In the genomic region with DNA sequence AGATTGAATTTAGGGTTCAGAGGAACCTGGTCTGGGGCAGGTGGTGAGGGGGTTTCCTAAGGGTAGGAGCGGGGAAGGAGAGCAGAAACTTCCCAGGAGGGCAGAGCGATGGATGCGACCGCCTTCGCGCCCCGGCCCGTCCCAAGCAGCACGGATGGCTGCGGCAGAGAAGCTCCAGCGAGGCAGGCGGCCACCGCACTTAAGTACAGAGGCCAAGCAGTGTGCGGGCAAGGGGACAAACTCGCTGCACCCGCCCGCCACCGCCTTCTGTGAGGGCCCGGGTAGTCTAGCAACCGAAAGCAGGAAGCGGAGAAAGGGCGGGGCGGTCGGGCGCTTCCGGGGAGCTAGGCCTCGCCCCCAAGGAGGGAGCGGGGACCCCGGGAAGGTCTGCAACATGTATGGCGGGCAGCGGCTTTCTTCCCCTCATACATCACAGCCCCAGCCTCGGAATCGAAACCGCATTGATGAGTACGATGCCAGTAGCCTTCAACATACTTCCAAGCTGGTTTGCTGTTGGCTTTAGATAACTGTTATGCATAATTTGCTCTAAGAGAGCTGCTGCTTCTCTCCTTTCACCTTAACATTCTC, we compare ENCODE assay signal across 8 cellular contexts. TPM values are rescaled to one million over a fixed set of nuclear protein-coding genes. Genes with fewer than 3 reads are reported as not detected.
A peak's percentile ranks its signal among the peaks of the same experiment; 100 is the strongest.
DNase-seq lines count a peak whose midpoint lies in the region; ATAC-seq and TF ChIP-seq lines count a peak whose summit lies in the region.

A gene with protein sequence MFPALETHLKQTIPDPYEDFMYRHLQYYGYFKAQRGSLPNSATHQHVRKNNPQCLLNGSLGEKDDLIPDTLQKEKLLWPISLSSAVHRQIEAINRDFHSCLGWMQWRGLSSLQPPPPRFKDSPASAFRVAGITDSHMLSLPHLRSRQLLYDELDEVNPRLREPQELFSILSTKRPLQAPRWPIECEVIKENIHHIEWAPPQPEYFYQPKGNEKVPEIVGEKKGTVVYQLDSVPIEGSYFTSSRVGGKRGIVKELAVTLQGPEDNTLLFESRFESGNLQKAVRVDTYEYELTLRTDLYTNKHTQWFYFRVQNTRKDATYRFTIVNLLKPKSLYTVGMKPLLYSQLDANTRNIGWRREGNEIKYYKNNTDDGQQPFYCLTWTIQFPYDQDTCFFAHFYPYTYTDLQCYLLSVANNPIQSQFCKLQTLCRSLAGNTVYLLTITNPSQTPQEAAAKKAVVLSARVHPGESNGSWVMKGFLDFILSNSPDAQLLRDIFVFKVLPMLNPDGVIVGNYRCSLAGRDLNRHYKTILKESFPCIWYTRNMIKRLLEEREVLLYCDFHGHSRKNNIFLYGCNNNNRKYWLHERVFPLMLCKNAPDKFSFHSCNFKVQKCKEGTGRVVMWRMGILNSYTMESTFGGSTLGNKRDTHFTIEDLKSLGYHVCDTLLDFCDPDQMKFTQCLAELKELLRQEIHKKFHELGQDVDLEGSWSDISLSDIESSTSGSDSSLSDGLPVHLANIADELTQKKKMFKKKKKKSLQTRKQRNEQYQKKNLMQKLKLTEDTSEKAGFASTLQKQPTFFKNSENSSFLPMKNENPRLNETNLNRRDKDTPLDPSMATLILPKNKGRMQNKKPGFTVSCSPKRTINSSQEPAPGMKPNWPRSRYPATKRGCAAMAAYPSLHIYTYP (minus strand): TSS at position 288 of the 588 bp plus-strand sequence. CDS start 719 bp downstream, outside the sequence.

- H3K9me3 ChIP-seq in breast epithelium, result no peaks in the 10 kb centered on the region

- intact Hi-C loops in breast epithelium (cut with DNase I; ENCODE audit: low total_unique reads), result no loop called here

- H3K4me1 ChIP-seq in breast epithelium, result no peaks in the 10 kb centered on the region

- H3K27me3 ChIP-seq in breast epithelium, result no peaks in the 10 kb centered on the region

- peak within 1 kb of the TSS; percentile 72 to 84 (median 75) for H3K4me3 ChIP-seq in breast epithelium

- peak within 1 kb of the TSS; percentile 18 for H3K27ac ChIP-seq in VCaP
- peak within 1 kb of the TSS; percentile 75 to 76 for H3K27ac ChIP-seq in breast epithelium

- no peak for TF ChIP-seq CTCF in VCaP (conservative IDR thresholded peaks at IDR 0.05)
- TF ChIP-seq CTCF in breast epithelium (IDR thresholded peaks at IDR 0.05), result no peak

- ATAC-seq in GM18502 (IDR thresholded peaks at IDR 0.05; ENCODE audit: poor library complexity, unreplicated experiment) (peak; percentile 98), HG02852 (IDR thresholded peaks at IDR 0.05; ENCODE audit: unreplicated experiment) (peak; percentile 98)

- peaks cover 3% of the 10 kb centered on the region for H3K36me3 ChIP-seq in breast epithelium

- peak; percentile 48 for TF ChIP-seq POLR2A in breast epithelium (IDR thresholded peaks at IDR 0.05)

- DNase-seq in NCI-H1930 (lab: John Stamatoyannopoulos, UW) (peak; percentile 69 to 74), breast epithelium (ENCODE audit: low spot score in 2 of 2) (peak; percentile 31 to 67), iPS-NIHi11 (ENCODE audit: low spot score) (peak; percentile 78), smooth muscle cell of the brain vasculature (ENCODE audit: low read depth, low spot score) (peak; percentile 15), middle frontal gyrus (ENCODE audit: extremely low spot score, low spot score) (no peak)

RNA-seq across cellular contexts. Expression of the gene that starts here (rescaled TPM):
- 1 to 10 TPM in 2 of 3 donors, under 1 TPM in 1; 0.16 to 3.2 (median 2.3) TPM for total RNA-seq in breast epithelium
